8 cellular contexts compared by ENCODE assay signal in the genomic region with DNA sequence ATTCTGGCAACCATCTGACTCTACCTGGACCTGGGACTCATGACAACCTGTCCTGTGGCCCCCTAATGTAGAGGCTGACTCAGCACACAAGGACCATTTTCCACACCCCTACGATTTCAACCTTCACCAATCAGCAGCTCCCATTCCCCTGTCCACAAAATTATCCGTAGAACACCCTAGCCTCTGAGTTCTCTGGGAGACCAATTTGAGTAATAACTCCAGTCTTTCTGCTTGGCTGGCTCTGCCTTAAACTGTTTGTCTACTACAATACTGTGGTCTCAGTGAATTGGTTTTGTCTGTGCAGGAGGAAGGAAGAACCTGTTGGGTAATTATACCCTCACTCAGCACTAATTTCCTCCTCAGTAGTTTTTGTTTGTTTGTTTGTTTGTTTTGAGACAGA.
DNase-seq lines count a peak whose midpoint lies in the region; ATAC-seq and TF ChIP-seq lines count a peak whose summit lies in the region.

No MANE protein-coding gene starts in this region.

- peak overlapping the region; percentile 56 to 92 (median 85) for H3K27ac Mint-ChIP-seq in CD4-positive, CD25-positive, alpha-beta regulatory T cell
- H3K27ac Mint-ChIP-seq in activated T-helper 2 cell treated with anti-CD3 and anti-CD28 coated beads, Interferon-gamma antibody, Interleukin-2, Interleukin-4, amounts not matched to agents 10 μg/mL and 5 μg/mL and 100 μg/mL, durations not matched to agents 14 hours and 24 hours and 36 hours: peak overlapping the region; percentile 90

- H3K27me3 ChIP-seq in CD4-positive, CD25-positive, alpha-beta regulatory T cell (ENCODE audit: control insufficient read depth, insufficient read depth, low read length): no peaks in the 10 kb centered on the region
- H3K27me3 ChIP-seq in HL-60 (ENCODE audit: insufficient read depth, poor library complexity, severe bottlenecking) (no peaks in the 10 kb centered on the region), mucosa of rectum (ENCODE audit: control insufficient read depth in 2 of 2, insufficient read depth in 2 of 2, low read length in 2 of 2) (no peaks in the 10 kb centered on the region), aorta (ENCODE audit: control insufficient read depth in 1 of 2, insufficient read depth in 2 of 2, low read length in 1 of 2) (no peaks in the 10 kb centered on the region)

- peaks cover 30% of the 10 kb centered on the region for H3K4me1 ChIP-seq in CD4-positive, CD25-positive, alpha-beta regulatory T cell (ENCODE audit: control insufficient read depth, insufficient read depth, low read length, poor library complexity, severe bottlenecking)
- H3K4me1 ChIP-seq in mucosa of rectum (ENCODE audit: control insufficient read depth in 2 of 2, insufficient read depth in 2 of 2, low read length in 2 of 2) (peaks cover 15 to 17% of the 10 kb centered on the region in 2 donors), aorta (ENCODE audit: control insufficient read depth in 1 of 2, insufficient read depth in 2 of 2, low read length in 2 of 2) (no peaks in the 10 kb centered on the region)

- peaks cover 18% of the 10 kb centered on the region for H3K36me3 Mint-ChIP-seq in CD4-positive, CD25-positive, alpha-beta regulatory T cell
- H3K36me3 Mint-ChIP-seq in activated T-helper 2 cell treated with anti-CD3 and anti-CD28 coated beads, Interferon-gamma antibody, Interleukin-2, Interleukin-4, amounts not matched to agents 10 μg/mL and 5 μg/mL and 100 μg/mL, durations not matched to agents 14 hours and 24 hours and 36 hours (ENCODE audit: low read depth): peaks cover 13% of the 10 kb centered on the region

- no peaks in the 10 kb centered on the region for H3K9me3 Mint-ChIP-seq in CD4-positive, CD25-positive, alpha-beta regulatory T cell
- no peaks in the 10 kb centered on the region for H3K9me3 Mint-ChIP-seq in activated T-helper 2 cell treated with anti-CD3 and anti-CD28 coated beads, Interferon-gamma antibody, Interleukin-2, Interleukin-4, amounts not matched to agents 10 μg/mL and 5 μg/mL and 100 μg/mL, durations not matched to agents 14 hours and 24 hours and 36 hours

- H3K4me1 Mint-ChIP-seq in CD4-positive, CD25-positive, alpha-beta regulatory T cell: peaks cover 15 to 68% (median 48%) of the 10 kb centered on the region in 4 donors
- H3K4me1 Mint-ChIP-seq in activated T-helper 2 cell treated with anti-CD3 and anti-CD28 coated beads, Interferon-gamma antibody, Interleukin-2, Interleukin-4, amounts not matched to agents 10 μg/mL and 5 μg/mL and 100 μg/mL, durations not matched to agents 14 hours and 24 hours and 36 hours (ENCODE audit: low read depth): peaks cover 47% of the 10 kb centered on the region

- H3K9me3 ChIP-seq in CD4-positive, CD25-positive, alpha-beta regulatory T cell (ENCODE audit: control insufficient read depth in 2 of 2, low read length in 2 of 2): no peaks in the 10 kb centered on the region
- H3K9me3 ChIP-seq in mucosa of rectum (ENCODE audit: control insufficient read depth in 2 of 2, low read length in 2 of 2) (no peaks in the 10 kb centered on the region), aorta (ENCODE audit: control insufficient read depth, low read length) (no peaks in the 10 kb centered on the region)

- H3K9ac ChIP-seq in mucosa of rectum (ENCODE audit: low read depth in 1 of 2, low read length in 2 of 2): no peak overlapping the region

- no peaks in the 10 kb centered on the region for H3K27me3 Mint-ChIP-seq in CD4-positive, CD25-positive, alpha-beta regulatory T cell
- H3K27me3 Mint-ChIP-seq in activated T-helper 2 cell treated with anti-CD3 and anti-CD28 coated beads, Interferon-gamma antibody, Interleukin-2, Interleukin-4, amounts not matched to agents 10 μg/mL and 5 μg/mL and 100 μg/mL, durations not matched to agents 14 hours and 24 hours and 36 hours (ENCODE audit: low read depth): no peaks in the 10 kb centered on the region

- no peak overlapping the region for H3K4me3 ChIP-seq in CD4-positive, CD25-positive, alpha-beta regulatory T cell (ENCODE audit: low read depth, low read length)
- H3K4me3 ChIP-seq in HL-60 (replicated peaks; ENCODE audit: insufficient read depth, low read length): no peak overlapping the region
- no peak overlapping the region for H3K4me3 ChIP-seq in mucosa of rectum (ENCODE audit: low read length in 2 of 2)
- H3K4me3 ChIP-seq in aorta (ENCODE audit: low read length in 2 of 2): no peak overlapping the region

- peak overlapping the region in 1 of 4 donors; percentile 36 for H3K4me3 Mint-ChIP-seq in CD4-positive, CD25-positive, alpha-beta regulatory T cell
- no peak overlapping the region for H3K4me3 Mint-ChIP-seq in activated T-helper 2 cell treated with anti-CD3 and anti-CD28 coated beads, Interferon-gamma antibody, Interleukin-2, Interleukin-4, amounts not matched to agents 10 μg/mL and 5 μg/mL and 100 μg/mL, durations not matched to agents 14 hours and 24 hours and 36 hours (ENCODE audit: low read depth)

- H3K36me3 ChIP-seq in CD4-positive, CD25-positive, alpha-beta regulatory T cell (ENCODE audit: control insufficient read depth, insufficient read depth, low read length): peaks cover 9% of the 10 kb centered on the region
- H3K36me3 ChIP-seq in mucosa of rectum (ENCODE audit: control insufficient read depth in 2 of 2, insufficient read depth in 2 of 2, low read length in 2 of 2): no peaks in the 10 kb centered on the region
- no peaks in the 10 kb centered on the region for H3K36me3 ChIP-seq in aorta (ENCODE audit: control insufficient read depth in 1 of 2, insufficient read depth in 2 of 2, low read length in 1 of 2)

- no peak for DNase-seq in CD4-positive, CD25-positive, alpha-beta regulatory T cell
- DNase-seq in HL-60 (ENCODE audit: low read depth in 1 of 2, low spot score in 1 of 2) (peak; percentile 61 to 65), aorta (no peak), SK-N-DZ (ENCODE audit: low spot score) (no peak), occipital lobe (lab: John Stamatoyannopoulos, UW) (no peak), GDM1 (lab: John Stamatoyannopoulos, UW) (no peak)
- no peak for DNase-seq in activated T-helper 2 cell treated with anti-CD3 and anti-CD28 coated beads, Interferon-gamma antibody, Interleukin-2, Interleukin-4, amounts not matched to agents 10 μg/mL and 5 μg/mL and 100 μg/mL, durations not matched to agents 14 hours and 24 hours and 36 hours (ENCODE audit: low spot score)

- intact Hi-C loops in activated T-helper 2 cell treated with anti-CD3 and anti-CD28 coated beads, Interferon-gamma antibody, Interleukin-2, Interleukin-4, amounts not matched to agents 10 μg/mL and 5 μg/mL and 100 μg/mL, durations not matched to agents 14 hours and 24 hours and 36 hours (cut with micrococcal nuclease): loop anchor here (1.0 to 10.0 kb wide), 6 partner anchors 22 to 230 kb away; no protein-coding TSS in a partner anchor
- intact Hi-C loops in aorta (cut with DNase I): loop anchor here in 1 of 2 donors (5.0 kb wide), 1 partner anchor 135 kb away; a partner anchor contains a TSS

- 80 to 89% methylated on average over 2 of the region's 2 CpGs for WGBS in aorta, 2 donors

- TF ChIP-seq CTCF in HL-60 (IDR thresholded peaks at IDR 0.05; ENCODE audit: insufficient read depth, low read length): no peak

- no peak for ATAC-seq in CD4-positive, CD25-positive, alpha-beta regulatory T cell (ENCODE audit: low read depth in 2 of 2)
- no peak for ATAC-seq in aorta (ENCODE audit: low FRiP score)

- H3K27ac ChIP-seq in CD4-positive, CD25-positive, alpha-beta regulatory T cell (ENCODE audit: insufficient read depth, low read length, poor library complexity, severe bottlenecking): no peak overlapping the region
- H3K27ac ChIP-seq in HL-60 (replicated peaks) (peak overlapping the region; percentile 89), mucosa of rectum (ENCODE audit: low read depth in 2 of 2, low read length in 2 of 2) (peak overlapping the region; percentile 26 to 38), aorta (ENCODE audit: low read depth in 1 of 2, low read length in 2 of 2) (peak overlapping the region in 1 of 2 donors; percentile 34)

Comparison
In these comparisons a context has a peak if more than half of its experiments do, and no peak if none do; other contexts are left out.
1. DNase-seq: peak in HL-60 (2 of 2); none in CD4-positive, CD25-positive, alpha-beta regulatory T cell (0 of 3), activated T-helper 2 cell treated with anti-CD3 and anti-CD28 coated beads, Interferon-gamma antibody, Interleukin-2, Interleukin-4, amounts not matched to agents 10 μg/mL and 5 μg/mL and 100 μg/mL, durations not matched to agents 14 hours and 24 hours and 36 hours (single experiment), aorta (0 of 2), SK-N-DZ (single experiment), occipital lobe (single experiment) and GDM1 (single experiment).